9 cellular contexts compared by ENCODE assay signal in the genomic region with DNA sequence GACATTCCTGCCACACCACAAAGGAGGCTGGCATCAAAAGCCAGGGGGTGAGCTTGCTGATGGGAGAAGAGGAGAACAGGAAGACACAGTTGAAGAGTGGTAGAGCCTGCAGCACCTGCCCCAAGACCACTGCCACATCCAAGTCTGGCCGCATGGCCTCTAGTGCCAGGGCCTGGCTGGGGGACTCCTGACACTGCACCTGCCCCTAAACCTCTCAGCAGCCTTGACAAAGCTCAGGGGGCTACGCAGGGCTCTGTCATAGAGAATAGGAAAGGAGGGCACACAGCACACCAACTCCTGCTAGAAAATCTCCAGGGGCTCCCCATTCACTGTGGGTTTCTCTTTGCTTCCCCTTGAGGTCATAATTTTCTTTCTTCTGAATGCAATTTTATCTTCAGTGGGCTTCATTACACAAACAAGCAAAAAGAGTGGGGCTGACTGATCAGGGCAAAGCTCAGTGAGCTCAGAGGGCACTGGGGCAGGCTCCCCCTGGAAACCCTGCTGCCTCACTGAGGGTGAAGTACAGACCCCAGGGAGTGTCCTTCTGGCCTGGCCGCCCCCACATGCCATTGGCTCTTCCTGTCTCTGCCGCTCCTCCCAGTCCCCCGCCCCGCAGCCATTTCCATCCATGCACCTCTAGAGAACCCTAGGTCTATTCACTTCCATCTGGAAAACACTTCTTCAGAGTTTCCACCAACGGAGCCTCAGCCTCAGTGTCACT. TPM values are rescaled to one million over a fixed set of nuclear protein-coding genes. Genes with fewer than 3 reads are reported as not detected.
DNase-seq lines count a peak whose midpoint lies in the region; ATAC-seq and TF ChIP-seq lines count a peak whose summit lies in the region.
"Had no signal": no experiment of that assay in that cellular context is flagged by ENCODE, and none has a peak within 500 bp of the region (broad histone marks: within the 10 kb centered on the region; RNA-seq: fewer than 3 reads in every experiment).

No MANE protein-coding gene starts in this region.

- no peak for TF ChIP-seq CTCF in WTC11 (IDR thresholded peaks at IDR 0.05)

- no peak for DNase-seq in CD4-positive, alpha-beta memory T cell
- DNase-seq in WTC11 (ENCODE audit: low spot score) = no peak
- DNase-seq in germinal center (ENCODE audit: low spot score) = no peak
- DNase-seq in activated CD4-positive, CD25-positive, alpha-beta regulatory T cell (lab: John Stamatoyannopoulos, UW) = no peak
- DNase-seq in NCI-H526 (lab: John Stamatoyannopoulos, UW) = no peak
- DNase-seq in head of caudate nucleus = no peak
- DNase-seq: NCI-H1436 had no signal

- H3K9me3 Mint-ChIP-seq in CD4-positive, alpha-beta memory T cell = no peaks in the 10 kb centered on the region
- no peaks in the 10 kb centered on the region for H3K9me3 Mint-ChIP-seq in WTC11

- H3K4me1 ChIP-seq in CD4-positive, alpha-beta memory T cell (ENCODE audit: insufficient read depth, low read length) = peaks cover 96% of the 10 kb centered on the region
- H3K4me1 ChIP-seq in mucosa of rectum (ENCODE audit: control insufficient read depth in 2 of 2, insufficient read depth in 2 of 2, low read length in 2 of 2) = peaks cover 33 to 34% of the 10 kb centered on the region in 2 donors

- intact Hi-C loops in CD4-positive, alpha-beta memory T cell (cut with micrococcal nuclease) = loop anchor here (1.0 kb wide), 1 partner anchor 35 kb away; no protein-coding TSS in a partner anchor
- intact Hi-C loops in head of caudate nucleus (cut with DNase I) = no loop called here

- H3K36me3 ChIP-seq in CD4-positive, alpha-beta memory T cell (ENCODE audit: insufficient read depth, low read length) = no peaks in the 10 kb centered on the region
- H3K36me3 ChIP-seq in mucosa of rectum (ENCODE audit: control insufficient read depth in 2 of 2, insufficient read depth in 2 of 2, low read length in 2 of 2) = no peaks in the 10 kb centered on the region

- H3K9ac ChIP-seq in mucosa of rectum (ENCODE audit: low read depth in 1 of 2, low read length in 2 of 2) = peak overlapping the region in 1 of 2 donors; percentile 10

- ATAC-seq in GM19395 (IDR thresholded peaks at IDR 0.05; ENCODE audit: unreplicated experiment) (peak; percentile 1), WTC11 (peak; percentile 28; the same call in 1 of the 2 replicates)

- peak overlapping the region; percentile 92 to 97 (median 95) for H3K27ac Mint-ChIP-seq in CD4-positive, alpha-beta memory T cell
- 0 out of 2 replicates have a peak overlapping the region, but pooled peaks have one; percentile 66 for H3K27ac Mint-ChIP-seq in WTC11

- peak overlapping the region; percentile 60 for H3K27ac ChIP-seq in CD4-positive, alpha-beta memory T cell (ENCODE audit: low read depth, low read length)
- H3K27ac ChIP-seq in mucosa of rectum (ENCODE audit: low read depth in 2 of 2, low read length in 2 of 2) = peak overlapping the region; percentile 49 to 82

- H3K4me3 Mint-ChIP-seq in CD4-positive, alpha-beta memory T cell = peak overlapping the region in 7 of 8 donors; percentile 49 to 88 (median 76)
- no peak overlapping the region for H3K4me3 Mint-ChIP-seq in WTC11

- peak overlapping the region in 1 of 2 donors; percentile 22 for H3K4me3 ChIP-seq in CD4-positive, alpha-beta memory T cell (ENCODE audit: low read length in 2 of 2)
- peak overlapping the region in 1 of 2 donors; percentile 53 for H3K4me3 ChIP-seq in mucosa of rectum (ENCODE audit: low read length in 2 of 2)

- no peaks in the 10 kb centered on the region for H3K27me3 Mint-ChIP-seq in CD4-positive, alpha-beta memory T cell
- H3K27me3 Mint-ChIP-seq in WTC11 (ENCODE audit: low read depth) = no peaks in the 10 kb centered on the region

- H3K27me3 ChIP-seq in CD4-positive, alpha-beta memory T cell (ENCODE audit: insufficient read depth, low read length) = no peaks in the 10 kb centered on the region
- no peaks in the 10 kb centered on the region for H3K27me3 ChIP-seq in mucosa of rectum (ENCODE audit: control insufficient read depth in 2 of 2, insufficient read depth in 2 of 2, low read length in 2 of 2)

- H3K9me3 ChIP-seq in CD4-positive, alpha-beta memory T cell (ENCODE audit: control insufficient read depth in 1 of 2, low read length in 2 of 2) = no peaks in the 10 kb centered on the region
- no peaks in the 10 kb centered on the region for H3K9me3 ChIP-seq in mucosa of rectum (ENCODE audit: control insufficient read depth in 2 of 2, low read length in 2 of 2)

- peaks cover 81 to 96% (median 91%) of the 10 kb centered on the region in 4 donors for H3K4me1 Mint-ChIP-seq in CD4-positive, alpha-beta memory T cell
- peaks cover 87% of the 10 kb centered on the region for H3K4me1 Mint-ChIP-seq in WTC11

- CTCF ChIA-PET in CD4-positive, alpha-beta memory T cell (lab: Charles Lee; ENCODE audit: partially characterized antibody) = interaction anchor here (0.7 to 2.8 kb wide), 12 partner anchors 10 to 84 kb away, joined by 3 to 21 read pairs (median 5); a partner anchor contains a TSS
- CTCF ChIA-PET in WTC11 (lab: Charles Lee) = no interaction called here

- POLR2A ChIA-PET in CD4-positive, alpha-beta memory T cell (lab: Charles Lee; ENCODE audit: partially characterized antibody) = interaction anchor here (0.7 to 5.8 kb wide), 10 partner anchors 11 to 169 kb away, joined by 3 to 95 read pairs (median 8); a partner anchor contains a TSS
- POLR2A ChIA-PET in WTC11 (lab: Charles Lee) = no interaction called here

- H3K36me3 Mint-ChIP-seq in CD4-positive, alpha-beta memory T cell = peaks cover 0 to 16% of the 10 kb centered on the region in 2 donors
- H3K36me3 Mint-ChIP-seq in WTC11 = no peaks in the 10 kb centered on the region

TF ChIP-seq in WTC11, 78 proteins besides CTCF, POLR2A, EP300 and RAD21:
- TF ChIP-seq GTF2I (CRISPR knock-in tag; conservative IDR thresholded peaks at IDR 0.05) = no peak
- TF ChIP-seq GRHL2 (CRISPR knock-in tag; IDR thresholded peaks at IDR 0.05; ENCODE audit: insufficient replicate concordance, severe bottlenecking) = no peak
- no peak for TF ChIP-seq CREB1 (CRISPR knock-in tag; IDR thresholded peaks at IDR 0.05)
- TF ChIP-seq TEAD4 (CRISPR knock-in tag; IDR thresholded peaks at IDR 0.05) = no peak
- no peak for TF ChIP-seq NFYB (CRISPR knock-in tag; conservative IDR thresholded peaks at IDR 0.05; ENCODE audit: low read depth)
- TF ChIP-seq, protein P1, sequence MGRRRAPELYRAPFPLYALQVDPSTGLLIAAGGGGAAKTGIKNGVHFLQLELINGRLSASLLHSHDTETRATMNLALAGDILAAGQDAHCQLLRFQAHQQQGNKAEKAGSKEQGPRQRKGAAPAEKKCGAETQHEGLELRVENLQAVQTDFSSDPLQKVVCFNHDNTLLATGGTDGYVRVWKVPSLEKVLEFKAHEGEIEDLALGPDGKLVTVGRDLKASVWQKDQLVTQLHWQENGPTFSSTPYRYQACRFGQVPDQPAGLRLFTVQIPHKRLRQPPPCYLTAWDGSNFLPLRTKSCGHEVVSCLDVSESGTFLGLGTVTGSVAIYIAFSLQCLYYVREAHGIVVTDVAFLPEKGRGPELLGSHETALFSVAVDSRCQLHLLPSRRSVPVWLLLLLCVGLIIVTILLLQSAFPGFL (CRISPR knock-in tag; IDR thresholded peaks at IDR 0.05; ENCODE audit: borderline replicate concordance) = no peak
- TF ChIP-seq, protein P2, sequence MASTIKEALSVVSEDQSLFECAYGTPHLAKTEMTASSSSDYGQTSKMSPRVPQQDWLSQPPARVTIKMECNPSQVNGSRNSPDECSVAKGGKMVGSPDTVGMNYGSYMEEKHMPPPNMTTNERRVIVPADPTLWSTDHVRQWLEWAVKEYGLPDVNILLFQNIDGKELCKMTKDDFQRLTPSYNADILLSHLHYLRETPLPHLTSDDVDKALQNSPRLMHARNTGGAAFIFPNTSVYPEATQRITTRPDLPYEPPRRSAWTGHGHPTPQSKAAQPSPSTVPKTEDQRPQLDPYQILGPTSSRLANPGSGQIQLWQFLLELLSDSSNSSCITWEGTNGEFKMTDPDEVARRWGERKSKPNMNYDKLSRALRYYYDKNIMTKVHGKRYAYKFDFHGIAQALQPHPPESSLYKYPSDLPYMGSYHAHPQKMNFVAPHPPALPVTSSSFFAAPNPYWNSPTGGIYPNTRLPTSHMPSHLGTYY (CRISPR knock-in tag; IDR thresholded peaks at IDR 0.05) = no peak
- TF ChIP-seq, protein P3, sequence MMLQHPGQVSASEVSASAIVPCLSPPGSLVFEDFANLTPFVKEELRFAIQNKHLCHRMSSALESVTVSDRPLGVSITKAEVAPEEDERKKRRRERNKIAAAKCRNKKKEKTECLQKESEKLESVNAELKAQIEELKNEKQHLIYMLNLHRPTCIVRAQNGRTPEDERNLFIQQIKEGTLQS (CRISPR knock-in tag; conservative IDR thresholded peaks at IDR 0.05) = no peak
- TF ChIP-seq ZNF263 (CRISPR knock-in tag; IDR thresholded peaks at IDR 0.05; ENCODE audit: low read depth) = no peak
- TF ChIP-seq, protein P4, sequence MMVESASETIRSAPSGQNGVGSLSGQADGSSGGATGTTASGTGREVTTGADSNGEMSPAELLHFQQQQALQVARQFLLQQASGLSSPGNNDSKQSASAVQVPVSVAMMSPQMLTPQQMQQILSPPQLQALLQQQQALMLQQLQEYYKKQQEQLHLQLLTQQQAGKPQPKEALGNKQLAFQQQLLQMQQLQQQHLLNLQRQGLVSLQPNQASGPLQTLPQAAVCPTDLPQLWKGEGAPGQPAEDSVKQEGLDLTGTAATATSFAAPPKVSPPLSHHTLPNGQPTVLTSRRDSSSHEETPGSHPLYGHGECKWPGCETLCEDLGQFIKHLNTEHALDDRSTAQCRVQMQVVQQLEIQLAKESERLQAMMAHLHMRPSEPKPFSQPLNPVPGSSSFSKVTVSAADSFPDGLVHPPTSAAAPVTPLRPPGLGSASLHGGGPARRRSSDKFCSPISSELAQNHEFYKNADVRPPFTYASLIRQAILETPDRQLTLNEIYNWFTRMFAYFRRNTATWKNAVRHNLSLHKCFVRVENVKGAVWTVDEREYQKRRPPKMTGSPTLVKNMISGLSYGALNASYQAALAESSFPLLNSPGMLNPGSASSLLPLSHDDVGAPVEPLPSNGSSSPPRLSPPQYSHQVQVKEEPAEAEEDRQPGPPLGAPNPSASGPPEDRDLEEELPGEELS (CRISPR knock-in tag; IDR thresholded peaks at IDR 0.05) = no peak
- TF ChIP-seq ZNF416 (CRISPR knock-in tag; IDR thresholded peaks at IDR 0.05) = no peak
TF ChIP-seq in WTC11: peak in this region for 0.

RNA-seq across cellular contexts. Expression of a gene that starts 37.2 kb away (rescaled TPM):
- total RNA-seq in CD4-positive, alpha-beta memory T cell = 10 to 100 TPM; 91.0 to 98.7 TPM
- 10 to 100 TPM; 43.0 to 90.4 TPM for polyA plus RNA-seq in CD4-positive, alpha-beta memory T cell
- total RNA-seq in WTC11 (2021) = 57.0 to 63.9 TPM (median 60.3 TPM) in 3 replicates
